Comparison of ENCODE assay signal across 8 cellular contexts in genomic region chr11:122633219-122633829, GRCh38. TPM values are rescaled to one million over a fixed set of nuclear protein-coding genes. Genes with fewer than 3 reads are reported as not detected.
DNase-seq lines count a peak whose midpoint lies in the region; ATAC-seq, FAIRE-seq and TF ChIP-seq lines count a peak whose summit lies in the region.

No MANE protein-coding gene starts in this region.

- no peaks in the 10 kb centered on the region for H3K9me3 ChIP-seq in GM12878 (replicated peaks; ENCODE audit: control insufficient read depth, insufficient read depth, low read length)
- H3K9me3 ChIP-seq in upper lobe of right lung: no peaks in the 10 kb centered on the region

- H2AFZ ChIP-seq in GM12878 (ENCODE audit: control insufficient read depth, low read depth, low read length): no peak overlapping the region

- peaks cover 9% of the 10 kb centered on the region for H3K27me3 Mint-ChIP-seq in activated CD4-positive, alpha-beta memory T cell treated with anti-CD3 and anti-CD28 coated beads, Interleukin-2, amount 10 ng/mL, durations not matched to agents 7 days and 5 days

- no peak overlapping the region for H3K9ac ChIP-seq in GM12878 (ENCODE audit: control insufficient read depth, insufficient read depth, low read length)

- no peaks in the 10 kb centered on the region for H3K9me3 Mint-ChIP-seq in activated CD4-positive, alpha-beta memory T cell treated with anti-CD3 and anti-CD28 coated beads, Interleukin-2, amount 10 ng/mL, durations not matched to agents 7 days and 5 days
- H3K9me3 Mint-ChIP-seq in stimulated activated effector memory CD8-positive, alpha-beta T cell treated with anti-CD3 and anti-CD28 coated beads, Interleukin-12 subunit alpha, Interleukin-12 subunit beta, amount 100 ng/mL, for 72 hours: no peaks in the 10 kb centered on the region

- no peaks in the 10 kb centered on the region for H4K20me1 ChIP-seq in GM12878 (ENCODE audit: control insufficient read depth, insufficient read depth)

- ATAC-seq in GM12878: peak; percentile 64
- ATAC-seq in upper lobe of right lung: peak; percentile 76
- ATAC-seq in stimulated activated effector memory CD8-positive, alpha-beta T cell treated with anti-CD3 and anti-CD28 coated beads, Interleukin-12 subunit alpha, Interleukin-12 subunit beta, amount 100 ng/mL, for 72 hours: no peak

- H3K36me3 Mint-ChIP-seq in activated CD4-positive, alpha-beta memory T cell treated with anti-CD3 and anti-CD28 coated beads, Interleukin-2, amount 10 ng/mL, durations not matched to agents 7 days and 5 days (ENCODE audit: low read depth): no peaks in the 10 kb centered on the region
- H3K36me3 Mint-ChIP-seq in stimulated activated effector memory CD8-positive, alpha-beta T cell treated with anti-CD3 and anti-CD28 coated beads, Interleukin-12 subunit alpha, Interleukin-12 subunit beta, amount 100 ng/mL, for 72 hours: no peaks in the 10 kb centered on the region

- H3K27ac Mint-ChIP-seq in activated CD4-positive, alpha-beta memory T cell treated with anti-CD3 and anti-CD28 coated beads, Interleukin-2, amount 10 ng/mL, durations not matched to agents 7 days and 5 days: no peak overlapping the region
- H3K27ac Mint-ChIP-seq in stimulated activated effector memory CD8-positive, alpha-beta T cell treated with anti-CD3 and anti-CD28 coated beads, Interleukin-12 subunit alpha, Interleukin-12 subunit beta, amount 100 ng/mL, for 72 hours: no peak overlapping the region

- TF ChIP-seq EP300 in GM12878 (IDR thresholded peaks at IDR 0.05; ENCODE audit: borderline replicate concordance in 1 of 2, control insufficient read depth in 1 of 2, low read depth in 2 of 2, low read length in 2 of 2): no peak

- TF ChIP-seq POLR2A in GM12878 (IDR thresholded peaks at IDR 0.05; ENCODE audit: low read depth, low read length): no peak

- H3K4me2 ChIP-seq in GM12878 (ENCODE audit: control insufficient read depth, insufficient read depth): no peak overlapping the region

- BruUV-seq in GM12878 (replicated peaks; lab: Mats Ljungman, UMichigan): no TSS peak

- FAIRE-seq in GM18507 (lab: Jason Lieb, UNC): peak; percentile 35
- peak; percentile 86 for FAIRE-seq in GM12878 (lab: Jason Lieb, UNC)

- H3K79me2 ChIP-seq in GM12878 (ENCODE audit: control insufficient read depth, insufficient read depth, low read length): no peaks in the 10 kb centered on the region

- H3K36me3 ChIP-seq in GM12878 (ENCODE audit: control insufficient read depth in 2 of 2, insufficient read depth in 2 of 2, low read length in 1 of 2) (no peaks in the 10 kb centered on the region), upper lobe of right lung (no peaks in the 10 kb centered on the region)

- no peak overlapping the region for H3K4me3 ChIP-seq in GM12878
- H3K4me3 ChIP-seq in upper lobe of right lung: no peak overlapping the region

- TF ChIP-seq CTCF in GM12878 (IDR thresholded peaks at IDR 0.05 in 2 of 3, conservative IDR thresholded peaks at IDR 0.05 in 1 of 3; ENCODE audit: control insufficient read depth in 2 of 3, extremely low read depth in 1 of 3, insufficient read depth in 1 of 3, low read depth in 3 of 3, low read length in 3 of 3) (peak in 1 of 3 experiments; percentile 45; a peak in 2 of 6 replicates), upper lobe of right lung (IDR thresholded peaks at IDR 0.05) (peak; percentile 52)

- in situ Hi-C loops in GM12878 (cut with MboI): loop anchor here (5.0 kb wide), 2 partner anchors 119 to 149 kb away; no protein-coding TSS in a partner anchor

- H3K27ac ChIP-seq in GM12878 (ENCODE audit: control insufficient read depth, insufficient read depth): no peak overlapping the region
- H3K27ac ChIP-seq in upper lobe of right lung: no peak overlapping the region

- H3K4me3 Mint-ChIP-seq in activated CD4-positive, alpha-beta memory T cell treated with anti-CD3 and anti-CD28 coated beads, Interleukin-2, amount 10 ng/mL, durations not matched to agents 7 days and 5 days: no peak overlapping the region
- H3K4me3 Mint-ChIP-seq in stimulated activated effector memory CD8-positive, alpha-beta T cell treated with anti-CD3 and anti-CD28 coated beads, Interleukin-12 subunit alpha, Interleukin-12 subunit beta, amount 100 ng/mL, for 72 hours: no peak overlapping the region

- no peaks in the 10 kb centered on the region for H3K4me1 ChIP-seq in GM12878 (ENCODE audit: control insufficient read depth, insufficient read depth, low read length)
- peaks cover 4% of the 10 kb centered on the region for H3K4me1 ChIP-seq in upper lobe of right lung

- POLR2A ChIA-PET in GM12878 (lab: Charles Lee): no interaction called here
- POLR2A ChIA-PET in activated CD4-positive, alpha-beta memory T cell treated with anti-CD3 and anti-CD28 coated beads, Interleukin-2, amount 10 ng/mL, durations not matched to agents 7 days and 5 days (lab: Charles Lee): no interaction called here

- RAD21 ChIA-PET in GM12878 (lab: Charles Lee; ENCODE audit: unreplicated experiment): interaction anchor here (1.5 to 1.8 kb wide), 2 partner anchors 148 to 219 kb away, joined by 4 to 8 read pairs; no protein-coding TSS in a partner anchor

- SMC1A ChIA-PET in GM12878 (lab: Charles Lee; ENCODE audit: uncharacterized antibody, unreplicated experiment): interaction anchor here (0.6 to 2.4 kb wide), 6 partner anchors 122 to 1664 kb away, joined by 3 to 12 read pairs (median 7); no protein-coding TSS in a partner anchor

- intact Hi-C loops in GM12878 (cut with micrococcal nuclease; ENCODE audit: unreplicated experiment): loop anchor here (1.0 to 10.0 kb wide), 2 partner anchors 123 to 391 kb away; no protein-coding TSS in a partner anchor
- intact Hi-C loops in upper lobe of right lung (cut with DNase I): no loop called here

- H3K4me1 Mint-ChIP-seq in activated CD4-positive, alpha-beta memory T cell treated with anti-CD3 and anti-CD28 coated beads, Interleukin-2, amount 10 ng/mL, durations not matched to agents 7 days and 5 days: peaks cover 11% of the 10 kb centered on the region
- H3K4me1 Mint-ChIP-seq in stimulated activated effector memory CD8-positive, alpha-beta T cell treated with anti-CD3 and anti-CD28 coated beads, Interleukin-12 subunit alpha, Interleukin-12 subunit beta, amount 100 ng/mL, for 72 hours: peaks cover 6% of the 10 kb centered on the region

- WGBS in GM12878 (ENCODE audit: insufficient coverage, insufficient replicate concordance, low lambda C conversion rate, missing lambda C conversion rate): 4% methylated on average over 8 of the region's 8 CpGs

- DNase-seq in AG08396 (ENCODE audit: low spot score) (peak; percentile 61), GM18507 (ENCODE audit: extremely low spot score, insufficient read length, low read depth) (no peak), NCI-H226 (peak; percentile 17), GM12878 (ENCODE audit: low read depth, low spot score) (no peak), iris pigment epithelial cell (ENCODE audit: low read depth) (peak; percentile 64), upper lobe of right lung (no peak)
- DNase-seq in activated CD4-positive, alpha-beta memory T cell treated with anti-CD3 and anti-CD28 coated beads, Interleukin-2, amount 10 ng/mL, durations not matched to agents 7 days and 5 days: no peak
- DNase-seq in stimulated activated effector memory CD8-positive, alpha-beta T cell treated with anti-CD3 and anti-CD28 coated beads, Interleukin-12 subunit alpha, Interleukin-12 subunit beta, amount 100 ng/mL, for 72 hours (ENCODE audit: low spot score in 2 of 2): no peak

- H3K27me3 ChIP-seq in GM12878 (replicated peaks in 1 of 2; ENCODE audit: control insufficient read depth in 2 of 2, insufficient read depth in 2 of 2, low read length in 1 of 2) (peaks cover 2 to 4% of the 10 kb centered on the region in 2 experiments; a peak in 3 of 4 replicates), upper lobe of right lung (peaks cover 8% of the 10 kb centered on the region)

- peak; percentile 71 for TF ChIP-seq RAD21 in GM12878 (IDR thresholded peaks at IDR 0.05; ENCODE audit: insufficient read depth, low read depth, low read length)

- CTCF ChIA-PET in GM12878 (lab: Yijun Ruan, JAX): interaction anchor here (1.3 to 8.2 kb wide), 5 partner anchors 79 to 220 kb away, joined by 3 to 40 read pairs (median 8); no protein-coding TSS in a partner anchor
- CTCF ChIA-PET in activated CD4-positive, alpha-beta memory T cell treated with anti-CD3 and anti-CD28 coated beads, Interleukin-2, amount 10 ng/mL, durations not matched to agents 7 days and 5 days (lab: Charles Lee): interaction anchor here (1.2 to 6.2 kb wide), 5 partner anchors 22 to 219 kb away, joined by 3 to 54 read pairs (median 12); partner anchors contain the start of gene UBASH3B

TF ChIP-seq in GM12878, 131 proteins besides CTCF, POLR2A, EP300 and RAD21 (continues in another document):
- TF ChIP-seq BHLHE40 (IDR thresholded peaks at IDR 0.05; ENCODE audit: borderline replicate concordance in 1 of 2, low read depth in 2 of 2, low read length in 1 of 2) (no peak), EGR1 (IDR thresholded peaks at IDR 0.05; ENCODE audit: borderline replicate concordance in 1 of 2, low read depth in 2 of 2, low read length in 2 of 2) (no peak), RUNX3 (IDR thresholded peaks at IDR 0.05; ENCODE audit: low read length) (no peak)

RNA-seq across cellular contexts. Expression of gene UBASH3B, which starts 22.2 kb away (rescaled TPM):
- 1.1 and 2.1 TPM in 2 replicates for total RNA-seq in GM12878 (2013; cell fraction: nucleolus; rRNA removed)
- total RNA-seq in GM12878 (2014; rRNA removed) (0.82 and 3.3 TPM in 2 replicates), GM12878 (2014; rRNA removed; fragmentation: Illumina TruSeq; extraction: Trizol) (0.37 and 0.49 TPM in 2 replicates), GM12878 (2021) (1.2 and 1.3 TPM in 2 replicates), upper lobe of right lung (42.2 TPM)
- 0.64 TPM for polyA plus RNA-seq in GM12878 (2011; ENCODE audit: low read depth)
- polyA plus RNA-seq in GM12878 (2011; rRNA removed) (1.8 and 2.0 TPM in 2 replicates), GM12878 (2014; fragmentation: Illumina TruSeq; extraction: Trizol) (0.29 and 0.55 TPM in 2 replicates), GM12878 (2014; fragmentation: Nextera tagmentation; extraction: Ambion mirVana) (under 1 TPM; 0.18 TPM), GM12878 (2014; rRNA removed) (0.59 and 0.60 TPM in 2 replicates), GM12878 (2016; fragmentation: Nextera tagmentation; extraction: Ambion mirVana) (under 1 TPM; 0.55 to 0.72 TPM)
- 3.0 and 4.0 TPM in 2 replicates for polyA plus RNA-seq in GM12878 (2011; cell fraction: cytosol; rRNA removed)
- polyA plus RNA-seq in GM12878 (2011; cell fraction: nucleus; rRNA removed): 1.4 and 1.7 TPM in 2 replicates
- polyA plus RNA-seq in GM12878 (2012): 0.73 and 1.2 TPM in 2 replicates
- polyA minus RNA-seq in GM12878 (2011; rRNA and poly(A)+ RNA removed): 6.4 and 9.0 TPM in 2 replicates
- 4.7 and 6.5 TPM in 2 replicates for polyA minus RNA-seq in GM12878 (2011; cell fraction: cytosol; rRNA and poly(A)+ RNA removed)
- 1.3 and 2.3 TPM in 2 replicates for polyA minus RNA-seq in GM12878 (2011; cell fraction: nucleus; rRNA and poly(A)+ RNA removed)
- total RNA-seq in activated CD4-positive, alpha-beta memory T cell treated with anti-CD3 and anti-CD28 coated beads, Interleukin-2, amount 10 ng/mL, durations not matched to agents 7 days and 5 days: 10 to 100 TPM; 18.4 to 20.9 TPM

Comparison
In these comparisons a context has a peak if more than half of its experiments do, and no peak if none do; other contexts are left out.
1. DNase-seq: peak in AG08396 (single experiment), NCI-H226 (single experiment) and iris pigment epithelial cell (single experiment); none in GM18507 (single experiment), GM12878 (single experiment), upper lobe of right lung (single experiment), activated CD4-positive, alpha-beta memory T cell treated with anti-CD3 and anti-CD28 coated beads, Interleukin-2, amount 10 ng/mL, durations not matched to agents 7 days and 5 days (single experiment) and stimulated activated effector memory CD8-positive, alpha-beta T cell treated with anti-CD3 and anti-CD28 coated beads, Interleukin-12 subunit alpha, Interleukin-12 subunit beta, amount 100 ng/mL, for 72 hours (0 of 2).
2. RNA of gene UBASH3B, which starts 22.2 kb away (total RNA-seq): 42.2 TPM in upper lobe of right lung (single experiment) and 18.4 to 20.9 TPM in activated CD4-positive, alpha-beta memory T cell treated with anti-CD3 and anti-CD28 coated beads, Interleukin-2, amount 10 ng/mL, durations not matched to agents 7 days and 5 days; 0.37 to 3.3 TPM in GM12878; every median in the first group is over 4 times any median in the second.